17 cellular contexts compared by ENCODE assay signal in genomic region chr14:61668267-61668666, GRCh38. TPM values are rescaled to one million over a fixed set of nuclear protein-coding genes. Genes with fewer than 3 reads are reported as not detected.
DNase-seq lines count a peak whose midpoint lies in the region; ATAC-seq, FAIRE-seq and TF ChIP-seq lines count a peak whose summit lies in the region.
"Had no signal": no experiment of that assay in that cellular context is flagged by ENCODE, and none has a peak within 500 bp of the region (broad histone marks: within the 10 kb centered on the region; RNA-seq: fewer than 3 reads in every experiment).

No MANE protein-coding gene starts in this region.

- H3K79me2 ChIP-seq in mammary epithelial cell (ENCODE audit: insufficient read depth, low read length) = no peaks in the 10 kb centered on the region

- DNase-seq in activated CD4-positive, alpha-beta memory T cell treated with anti-CD3 and anti-CD28 coated beads for 36 hours = peak; percentile 54
- no peak for DNase-seq in activated CD4-positive, alpha-beta memory T cell treated with anti-CD3 and anti-CD28 coated beads, Interleukin-2, amount 10 ng/mL, durations not matched to agents 7 days and 5 days
- DNase-seq in H54 (ENCODE audit: insufficient read length, low spot score) = no peak
- peak; percentile 72 for DNase-seq in mammary epithelial cell
- no peak for DNase-seq in NCI-H2171 (lab: John Stamatoyannopoulos, UW)
- no peak for DNase-seq in NCI-H510A (lab: John Stamatoyannopoulos, UW)
- DNase-seq: aorta, left ventricle myocardium superior, NCI-H345, nephron progenitor cell, WERI-Rb-1 had no signal

- no peaks in the 10 kb centered on the region for H3K27me3 Mint-ChIP-seq in activated CD4-positive, alpha-beta memory T cell treated with anti-CD3 and anti-CD28 coated beads for 36 hours
- no peaks in the 10 kb centered on the region for H3K27me3 Mint-ChIP-seq in activated CD4-positive, alpha-beta memory T cell treated with anti-CD3 and anti-CD28 coated beads, Interleukin-2, amount 10 ng/mL, durations not matched to agents 7 days and 5 days
- H3K27me3 Mint-ChIP-seq: stimulated activated naive CD8-positive, alpha-beta T cell treated with anti-CD3 and anti-CD28 coated beads, Interleukin-15, Interleukin-2, amounts not matched to agents 100 ng/mL and 50 ng/mL, for 24 hours had no signal

- H4K20me1 ChIP-seq in mammary epithelial cell (ENCODE audit: insufficient read depth, low read length) = no peaks in the 10 kb centered on the region

- no peak for TF ChIP-seq CTCF in mammary epithelial cell (conservative IDR thresholded peaks at IDR 0.05 in 1 of 2, IDR thresholded peaks at IDR 0.05 in 1 of 2; ENCODE audit: extremely low read depth in 1 of 2, insufficient read depth in 1 of 2, low read depth in 1 of 2, low read length in 2 of 2)
- no peak for TF ChIP-seq CTCF in neutrophil (IDR thresholded peaks at IDR 0.05)

- no peak overlapping the region for H3K27ac ChIP-seq in mammary epithelial cell (ENCODE audit: insufficient read depth, low read depth, low read length)
- H3K27ac ChIP-seq in neutrophil = peak overlapping the region; percentile 80
- H3K27ac ChIP-seq: coronary artery, right atrium auricular region, WERI-Rb-1 had no signal

- H3K9me3 ChIP-seq in mammary epithelial cell (replicated peaks; ENCODE audit: insufficient read depth, low read length) = no peaks in the 10 kb centered on the region
- no peaks in the 10 kb centered on the region for H3K9me3 ChIP-seq in neutrophil
- H3K9me3 ChIP-seq: right atrium auricular region had no signal

- H3K4me3 Mint-ChIP-seq in activated CD4-positive, alpha-beta memory T cell treated with anti-CD3 and anti-CD28 coated beads for 36 hours = no peak overlapping the region
- H3K4me3 Mint-ChIP-seq in activated CD4-positive, alpha-beta memory T cell treated with anti-CD3 and anti-CD28 coated beads, Interleukin-2, amount 10 ng/mL, durations not matched to agents 7 days and 5 days = no peak overlapping the region
- H3K4me3 Mint-ChIP-seq: nephron progenitor cell; stimulated activated naive CD8-positive, alpha-beta T cell treated with anti-CD3 and anti-CD28 coated beads, Interleukin-15, Interleukin-2, amounts not matched to agents 100 ng/mL and 50 ng/mL, for 24 hours had no signal

- H3K27me3 ChIP-seq in mammary epithelial cell (ENCODE audit: insufficient read depth, low read length) = no peaks in the 10 kb centered on the region
- no peaks in the 10 kb centered on the region for H3K27me3 ChIP-seq in neutrophil
- H3K27me3 ChIP-seq: right atrium auricular region had no signal

- peak; percentile 84 for FAIRE-seq in H54 (lab: Jason Lieb, UNC)
- FAIRE-seq: D721Med had no signal

- dilution Hi-C loops in mammary epithelial cell (cut with HindIII; ENCODE audit: low sequenced_read_pairs) = no loop called here

- intact Hi-C loops in activated CD4-positive, alpha-beta memory T cell treated with anti-CD3 and anti-CD28 coated beads for 36 hours (cut with micrococcal nuclease) = no loop called here
- intact Hi-C loops in mammary epithelial cell (cut with micrococcal nuclease) = no loop called here

- H3K36me3 Mint-ChIP-seq in activated CD4-positive, alpha-beta memory T cell treated with anti-CD3 and anti-CD28 coated beads for 36 hours = no peaks in the 10 kb centered on the region
- H3K36me3 Mint-ChIP-seq in activated CD4-positive, alpha-beta memory T cell treated with anti-CD3 and anti-CD28 coated beads, Interleukin-2, amount 10 ng/mL, durations not matched to agents 7 days and 5 days (ENCODE audit: low read depth) = peaks cover 3% of the 10 kb centered on the region

- CTCF ChIA-PET in activated CD4-positive, alpha-beta memory T cell treated with anti-CD3 and anti-CD28 coated beads for 36 hours (lab: Charles Lee) = interaction anchor here (1.0 kb wide), 1 partner anchor 194 kb away, joined by 3 read pairs; no protein-coding TSS in a partner anchor
- CTCF ChIA-PET in activated CD4-positive, alpha-beta memory T cell treated with anti-CD3 and anti-CD28 coated beads, Interleukin-2, amount 10 ng/mL, durations not matched to agents 7 days and 5 days (lab: Charles Lee) = no interaction called here
- CTCF ChIA-PET in mammary epithelial cell (lab: Charles Lee; ENCODE audit: low non-redundant PET) = no interaction called here

- no peak overlapping the region for H3K4me2 ChIP-seq in mammary epithelial cell (ENCODE audit: insufficient read depth, low read depth, low read length)

- H3K4me1 ChIP-seq in mammary epithelial cell (ENCODE audit: insufficient read depth, low read length) (peaks cover 9% of the 10 kb centered on the region), neutrophil (ENCODE audit: control insufficient read depth in 1 of 2, insufficient read depth in 1 of 2, low read depth in 1 of 2, low read length in 1 of 2) (peaks cover 63 to 64% of the 10 kb centered on the region in 2 experiments)
- H3K4me1 ChIP-seq: right atrium auricular region had no signal

- peaks cover 36% of the 10 kb centered on the region for H3K4me1 Mint-ChIP-seq in activated CD4-positive, alpha-beta memory T cell treated with anti-CD3 and anti-CD28 coated beads for 36 hours (ENCODE audit: low read depth)
- peaks cover 32% of the 10 kb centered on the region for H3K4me1 Mint-ChIP-seq in activated CD4-positive, alpha-beta memory T cell treated with anti-CD3 and anti-CD28 coated beads, Interleukin-2, amount 10 ng/mL, durations not matched to agents 7 days and 5 days
- H3K4me1 Mint-ChIP-seq: nephron progenitor cell had no signal

- H3K9me3 Mint-ChIP-seq in activated CD4-positive, alpha-beta memory T cell treated with anti-CD3 and anti-CD28 coated beads for 36 hours = no peaks in the 10 kb centered on the region
- H3K9me3 Mint-ChIP-seq in activated CD4-positive, alpha-beta memory T cell treated with anti-CD3 and anti-CD28 coated beads, Interleukin-2, amount 10 ng/mL, durations not matched to agents 7 days and 5 days = no peaks in the 10 kb centered on the region
- H3K9me3 Mint-ChIP-seq: nephron progenitor cell; stimulated activated naive CD8-positive, alpha-beta T cell treated with anti-CD3 and anti-CD28 coated beads, Interleukin-15, Interleukin-2, amounts not matched to agents 100 ng/mL and 50 ng/mL, for 24 hours had no signal

- ATAC-seq in GM18861 (IDR thresholded peaks at IDR 0.05; ENCODE audit: unreplicated experiment) = no peak
- ATAC-seq: left ventricle myocardium superior had no signal

- H2AFZ ChIP-seq in mammary epithelial cell (ENCODE audit: low read depth, low read length) = no peak overlapping the region

- BruUV-seq in mammary epithelial cell (replicated peaks; lab: Mats Ljungman, UMichigan) = no TSS peak

- TF ChIP-seq POLR2A in H54 (IDR thresholded peaks at IDR 0.05; ENCODE audit: low read depth, low read length) = no peak

- no peak overlapping the region for H3K9ac ChIP-seq in mammary epithelial cell (ENCODE audit: insufficient read depth, low read length)

- in situ Hi-C loops in mammary epithelial cell (cut with MboI; ENCODE audit: low sequenced_read_pairs in 2 of 2) = no loop called here

- POLR2A ChIA-PET in activated CD4-positive, alpha-beta memory T cell treated with anti-CD3 and anti-CD28 coated beads for 36 hours (lab: Charles Lee) = interaction anchor here (0.7 to 0.8 kb wide), 2 partner anchors 27 to 29 kb away, joined by 3 read pairs; partner anchors contain the start of gene HIF1A
- POLR2A ChIA-PET in activated CD4-positive, alpha-beta memory T cell treated with anti-CD3 and anti-CD28 coated beads, Interleukin-2, amount 10 ng/mL, durations not matched to agents 7 days and 5 days (lab: Charles Lee) = interaction anchor here (0.6 to 1.6 kb wide), 3 partner anchors 27 to 192 kb away, joined by 3 to 8 read pairs (median 7); partner anchors contain the start of gene HIF1A

- 55% methylated on average over 1 of the region's 1 CpG for WGBS in mammary epithelial cell (ENCODE audit: low coverage, missing lambda C conversion rate)

- no peak overlapping the region for H3K27ac Mint-ChIP-seq in activated CD4-positive, alpha-beta memory T cell treated with anti-CD3 and anti-CD28 coated beads for 36 hours
- no peak overlapping the region for H3K27ac Mint-ChIP-seq in activated CD4-positive, alpha-beta memory T cell treated with anti-CD3 and anti-CD28 coated beads, Interleukin-2, amount 10 ng/mL, durations not matched to agents 7 days and 5 days
- H3K27ac Mint-ChIP-seq: nephron progenitor cell; stimulated activated naive CD8-positive, alpha-beta T cell treated with anti-CD3 and anti-CD28 coated beads, Interleukin-15, Interleukin-2, amounts not matched to agents 100 ng/mL and 50 ng/mL, for 24 hours had no signal

- no peak overlapping the region for H3K4me3 ChIP-seq in mammary epithelial cell (replicated peaks in 1 of 3; ENCODE audit: insufficient read depth in 1 of 3, low read depth in 2 of 3, low read length in 3 of 3)
- no peak overlapping the region for H3K4me3 ChIP-seq in neutrophil (ENCODE audit: low read depth in 1 of 2, low read length in 1 of 2)
- H3K4me3 ChIP-seq: coronary artery, right atrium auricular region had no signal

- H3K36me3 ChIP-seq in mammary epithelial cell (ENCODE audit: insufficient read depth, low read length) (no peaks in the 10 kb centered on the region), neutrophil (no peaks in the 10 kb centered on the region)
- H3K36me3 ChIP-seq: right atrium auricular region, WERI-Rb-1 had no signal

RNA-seq across cellular contexts. Expression of gene HIF1A, which starts 27.0 kb away (rescaled TPM):
- 100 to 1,000 TPM; 283 to 287 TPM for total RNA-seq in activated CD4-positive, alpha-beta memory T cell treated with anti-CD3 and anti-CD28 coated beads for 36 hours
- total RNA-seq in activated CD4-positive, alpha-beta memory T cell treated with anti-CD3 and anti-CD28 coated beads, Interleukin-2, amount 10 ng/mL, durations not matched to agents 7 days and 5 days = 100 to 1,000 TPM; 153 to 158 TPM
- 100 to 1,000 TPM; 227 to 682 TPM for total RNA-seq in mammary epithelial cell
- 76.6 TPM for polyA plus RNA-seq in mammary epithelial cell
- 178 TPM for polyA minus RNA-seq in mammary epithelial cell

Comparison
In these comparisons a context has a peak if more than half of its experiments do, and no peak if none do; other contexts are left out.
1. DNase-seq: peak in activated CD4-positive, alpha-beta memory T cell treated with anti-CD3 and anti-CD28 coated beads for 36 hours (single experiment) and mammary epithelial cell (single experiment); none in activated CD4-positive, alpha-beta memory T cell treated with anti-CD3 and anti-CD28 coated beads, Interleukin-2, amount 10 ng/mL, durations not matched to agents 7 days and 5 days (single experiment), H54 (single experiment), NCI-H2171 (single experiment) and NCI-H510A (single experiment).